Comparison of ENCODE assay signal across 22 cellular contexts in the genomic region with DNA sequence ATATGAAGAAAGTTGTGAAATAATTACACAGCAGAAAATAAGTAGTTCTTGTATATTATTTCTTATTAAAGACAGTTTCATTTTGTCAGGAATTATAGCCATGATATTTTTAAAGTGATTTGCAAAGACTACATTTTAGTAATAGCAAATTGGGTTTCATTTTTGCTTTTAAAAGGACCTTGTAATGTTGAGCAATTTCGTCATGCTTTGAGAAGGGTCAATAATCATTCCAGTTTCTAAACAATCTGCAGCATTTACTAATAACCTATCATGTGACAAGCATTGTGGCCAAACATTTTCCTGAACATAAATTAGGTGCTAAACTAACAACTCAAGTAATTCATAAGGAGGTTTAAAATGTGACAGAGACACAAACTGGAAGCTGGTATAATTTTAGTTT.
A peak's percentile ranks its signal among the peaks of the same experiment; 100 is the strongest.
DNase-seq lines count a peak whose midpoint lies in the region; ATAC-seq and TF ChIP-seq lines count a peak whose summit lies in the region.
"Had no signal": no experiment of that assay in that cellular context is flagged by ENCODE, and none has a peak within 500 bp of the region (broad histone marks: within the 10 kb centered on the region; RNA-seq: fewer than 3 reads in every experiment).

No MANE protein-coding gene starts in this region.

- H3K4me1 Mint-ChIP-seq in memory B cell, result peaks cover 7% of the 10 kb centered on the region

- no peaks in the 10 kb centered on the region for H3K4me1 ChIP-seq in thyroid gland
- H3K4me1 ChIP-seq: left lung, neural progenitor cell, psoas muscle, upper lobe of left lung had no signal

- 71 to 90% methylated on average over 1 of the region's 1 CpG for WGBS in thyroid gland, 2 donors

- peak overlapping the region; percentile 83 for H3K27ac Mint-ChIP-seq in memory B cell
- H3K27ac Mint-ChIP-seq: activated CD4-positive, alpha-beta T cell treated with anti-CD3 and anti-CD28 coated beads, Interleukin-2, amount 10 ng/mL, durations not matched to agents 7 days and 5 days; neural progenitor cell had no signal

- no peak overlapping the region for H3K4me3 Mint-ChIP-seq in memory B cell
- H3K4me3 Mint-ChIP-seq: activated CD4-positive, alpha-beta T cell treated with anti-CD3 and anti-CD28 coated beads, Interleukin-2, amount 10 ng/mL, durations not matched to agents 7 days and 5 days; neural progenitor cell had no signal

- no peaks in the 10 kb centered on the region for H3K27me3 Mint-ChIP-seq in memory B cell
- H3K27me3 Mint-ChIP-seq: activated CD4-positive, alpha-beta T cell treated with anti-CD3 and anti-CD28 coated beads, Interleukin-2, amount 10 ng/mL, durations not matched to agents 7 days and 5 days; stimulated activated naive CD8-positive, alpha-beta T cell treated with anti-CD3 and anti-CD28 coated beads, Interleukin-15, amount 100 ng/mL, for 72 hours had no signal

- no peaks in the 10 kb centered on the region for H3K36me3 ChIP-seq in thyroid gland
- H3K36me3 ChIP-seq: left lung, neural progenitor cell, upper lobe of left lung had no signal

- H3K36me3 Mint-ChIP-seq in memory B cell, result peaks cover 5% of the 10 kb centered on the region
- H3K36me3 Mint-ChIP-seq: neural progenitor cell had no signal

- H3K9me3 ChIP-seq in thyroid gland, result no peaks in the 10 kb centered on the region
- H3K9me3 ChIP-seq: left lung, psoas muscle, upper lobe of left lung had no signal

- peak; percentile 71 for ATAC-seq in GM18511 (IDR thresholded peaks at IDR 0.05; ENCODE audit: unreplicated experiment)
- peak; percentile 60 for ATAC-seq in GM21717 (IDR thresholded peaks at IDR 0.05; ENCODE audit: unreplicated experiment)
- no peak for ATAC-seq in memory B cell (ENCODE audit: low read depth)
- ATAC-seq in HG03196 (IDR thresholded peaks at IDR 0.05; ENCODE audit: unreplicated experiment), result no peak
- no peak for ATAC-seq in HG03139 (IDR thresholded peaks at IDR 0.05; ENCODE audit: unreplicated experiment)
- ATAC-seq: left lung; psoas muscle; stimulated activated naive CD8-positive, alpha-beta T cell treated with anti-CD3 and anti-CD28 coated beads, Interleukin-15, amount 100 ng/mL, for 72 hours had no signal

- no peak for TF ChIP-seq POLR2A in thyroid gland (IDR thresholded peaks at IDR 0.05)

- DNase-seq in OCI-M1 (lab: John Stamatoyannopoulos, UW), result peak; percentile 34
- no peak for DNase-seq in memory B cell (ENCODE audit: low spot score in 2 of 2)
- DNase-seq in thyroid gland, result no peak
- no peak for DNase-seq in SK-N-DZ (ENCODE audit: low spot score)
- DNase-seq: activated CD4-positive, alpha-beta T cell treated with anti-CD3 and anti-CD28 coated beads, Interleukin-2, amount 10 ng/mL, durations not matched to agents 7 days and 5 days; activated CD8-positive, alpha-beta memory T cell treated with anti-CD3 and anti-CD28 coated beads, Interleukin-2, amount 50 U/mL, for 48 hours; activated gamma-delta T cell; amygdala; caudate nucleus; glutamatergic neuron; GOT3; left lung; NCI-H187; psoas muscle; stimulated activated naive CD8-positive, alpha-beta T cell treated with anti-CD3 and anti-CD28 coated beads, Interleukin-15, amount 100 ng/mL, for 72 hours; upper lobe of left lung had no signal

- H3K4me3 ChIP-seq in thyroid gland (replicated peaks in 1 of 3), result no peak overlapping the region
- H3K4me3 ChIP-seq: left lung, neural progenitor cell, psoas muscle, skin epidermis, upper lobe of left lung had no signal

- H3K9me3 Mint-ChIP-seq in memory B cell, result peaks cover 9% of the 10 kb centered on the region

- H3K27me3 ChIP-seq in thyroid gland, result no peaks in the 10 kb centered on the region
- H3K27me3 ChIP-seq: left lung, neural progenitor cell, upper lobe of left lung had no signal

- intact Hi-C loops in thyroid gland (cut with DNase I), result no loop called here

- TF ChIP-seq CTCF in thyroid gland (IDR thresholded peaks at IDR 0.05), result no peak

- H3K27ac ChIP-seq in thyroid gland, result no peak overlapping the region
- H3K27ac ChIP-seq: left lung, neural progenitor cell, psoas muscle, skin epidermis, upper lobe of left lung had no signal

Comparison
In these comparisons a context has a peak if more than half of its experiments do, and no peak if none do; other contexts are left out.
1. ATAC-seq: peak in GM18511 (single experiment) and GM21717 (single experiment); none in memory B cell (single experiment), HG03196 (single experiment) and HG03139 (single experiment).